In the genomic region with DNA sequence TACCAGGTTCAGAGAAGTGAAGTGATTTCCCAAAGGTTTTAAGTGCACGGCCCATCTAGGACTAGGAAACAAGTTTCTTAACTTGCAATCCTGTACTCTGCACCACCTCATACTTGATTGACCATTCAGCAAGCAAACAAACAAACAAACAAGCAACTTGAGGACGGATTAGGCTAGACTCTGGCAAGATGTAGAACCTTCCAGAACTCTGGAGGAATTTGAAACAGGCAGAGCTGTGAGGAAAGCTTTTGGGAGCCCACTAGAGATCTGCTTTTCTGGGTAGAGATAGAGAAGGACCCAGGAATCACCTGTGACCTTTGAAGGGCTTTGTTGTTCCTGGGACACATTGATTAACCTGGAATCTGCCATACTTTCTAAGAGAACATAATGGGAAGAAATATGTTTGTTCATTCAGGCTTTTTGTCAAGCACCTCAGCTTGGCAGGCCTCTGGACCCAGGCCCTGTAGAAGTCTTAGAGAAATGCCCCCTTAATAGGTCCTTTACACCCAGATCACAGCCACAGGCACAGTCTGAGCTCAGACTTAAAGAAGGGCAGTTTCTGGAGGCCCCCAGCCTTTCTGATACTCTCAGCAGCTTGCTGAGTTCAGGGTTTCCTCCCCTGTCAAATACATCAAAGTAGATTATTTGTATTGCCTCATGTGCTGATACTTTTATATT, we compare ENCODE assay signal across 8 cellular contexts. TPM values are rescaled to one million over a fixed set of nuclear protein-coding genes. Genes with fewer than 3 reads are reported as not detected.
DNase-seq lines count a peak whose midpoint lies in the region.

No MANE protein-coding gene starts in this region.

- H3K4me2 ChIP-seq in Karpas-422 (ENCODE audit: low read depth, low read length, poor library complexity, severe bottlenecking), result peak overlapping the region; percentile 94

- H3K27me3 ChIP-seq in CD8-positive, alpha-beta memory T cell (ENCODE audit: insufficient read depth, low read length, poor library complexity, severe bottlenecking), result no peaks in the 10 kb centered on the region
- H3K27me3 ChIP-seq in Karpas-422 (ENCODE audit: low read length) (no peaks in the 10 kb centered on the region), duodenal mucosa (ENCODE audit: control insufficient read depth in 1 of 2, insufficient read depth in 2 of 2, low read length in 2 of 2) (no peaks in the 10 kb centered on the region), neuron (ENCODE audit: insufficient read depth, low read length) (no peaks in the 10 kb centered on the region)

- no peaks in the 10 kb centered on the region for H3K27me3 Mint-ChIP-seq in CD8-positive, alpha-beta memory T cell

- H3K27ac Mint-ChIP-seq in CD8-positive, alpha-beta memory T cell, result peak overlapping the region; percentile 94 to 100 (median 99)

- no peak for DNase-seq in CD8-positive, alpha-beta memory T cell
- DNase-seq in Karpas-422 (peak; percentile 51), NCI-H1048 (lab: John Stamatoyannopoulos, UW) (no peak), GM19238 (ENCODE audit: insufficient read length, low spot score) (no peak), epidermal melanocyte (ENCODE audit: insufficient read length, low spot score) (no peak), activated gamma-delta T cell (lab: John Stamatoyannopoulos, UW) (no peak)

- H4K20me1 ChIP-seq in Karpas-422 (ENCODE audit: insufficient read depth, low read depth, low read length), result no peaks in the 10 kb centered on the region

- peaks cover 25% of the 10 kb centered on the region for H3K4me1 ChIP-seq in CD8-positive, alpha-beta memory T cell (ENCODE audit: insufficient read depth, low read length)
- H3K4me1 ChIP-seq in Karpas-422 (ENCODE audit: low read length), result peaks cover 47% of the 10 kb centered on the region
- H3K4me1 ChIP-seq in duodenal mucosa (ENCODE audit: control insufficient read depth in 1 of 2, insufficient read depth in 2 of 2, low read length in 2 of 2), result peaks cover 17 to 21% of the 10 kb centered on the region in 2 donors
- H3K4me1 ChIP-seq in neuron (ENCODE audit: insufficient read depth, low read length), result peaks cover 20% of the 10 kb centered on the region

- H3K9me3 ChIP-seq in CD8-positive, alpha-beta memory T cell (ENCODE audit: low read length), result no peaks in the 10 kb centered on the region
- H3K9me3 ChIP-seq in Karpas-422 (ENCODE audit: low read length) (no peaks in the 10 kb centered on the region), duodenal mucosa (ENCODE audit: control insufficient read depth in 1 of 2, low read length in 2 of 2) (no peaks in the 10 kb centered on the region), neuron (ENCODE audit: low read length) (no peaks in the 10 kb centered on the region)

- H3K9ac ChIP-seq in Karpas-422 (ENCODE audit: low read length) (peak overlapping the region; percentile 92), duodenal mucosa (ENCODE audit: low read depth in 1 of 2, low read length in 2 of 2) (peak overlapping the region; percentile 67 to 78)

- peak overlapping the region; percentile 95 for H3K27ac ChIP-seq in CD8-positive, alpha-beta memory T cell (ENCODE audit: low read depth, low read length)
- H3K27ac ChIP-seq in Karpas-422 (ENCODE audit: low read length) (peak overlapping the region; percentile 91), duodenal mucosa (ENCODE audit: low read depth, low read length) (peak overlapping the region; percentile 73)

- H3K9me2 ChIP-seq in Karpas-422 (replicated peaks; ENCODE audit: insufficient read depth, low read length), result no peaks in the 10 kb centered on the region

- POLR2A ChIA-PET in CD8-positive, alpha-beta memory T cell (lab: Charles Lee), result interaction anchor here (0.9 to 2.1 kb wide), 3 partner anchors 12 to 92 kb away, joined by 3 to 17 read pairs (median 5); a partner anchor contains a TSS

- H3K4me3 ChIP-seq in CD8-positive, alpha-beta memory T cell (ENCODE audit: low read length), result peak overlapping the region; percentile 95
- H3K4me3 ChIP-seq in Karpas-422 (ENCODE audit: low read length) (peak overlapping the region; percentile 77), duodenal mucosa (ENCODE audit: low read depth in 1 of 2, low read length in 2 of 2) (peak overlapping the region; percentile 90 to 97), neuron (ENCODE audit: low read length) (peak overlapping the region; percentile 59)

- CTCF ChIA-PET in CD8-positive, alpha-beta memory T cell (lab: Charles Lee), result interaction anchor here (1.0 to 1.9 kb wide), 5 partner anchors 14 to 144 kb away, joined by 3 to 5 read pairs (median 4); a partner anchor contains a TSS

- peak overlapping the region; percentile 90 to 98 (median 95) for H3K4me3 Mint-ChIP-seq in CD8-positive, alpha-beta memory T cell

- H3K9me3 Mint-ChIP-seq in CD8-positive, alpha-beta memory T cell, result peaks cover 0 to 1% (median 0%) of the 10 kb centered on the region in 5 donors

- peaks cover 35 to 58% (median 46%) of the 10 kb centered on the region in 3 donors for H3K4me1 Mint-ChIP-seq in CD8-positive, alpha-beta memory T cell

- peaks cover 58% of the 10 kb centered on the region for H3K79me2 ChIP-seq in Karpas-422 (ENCODE audit: low read length)

- H3K36me3 Mint-ChIP-seq in CD8-positive, alpha-beta memory T cell, result peaks cover 0 to 12% (median 2%) of the 10 kb centered on the region in 3 donors

- H3K36me3 ChIP-seq in CD8-positive, alpha-beta memory T cell (ENCODE audit: insufficient read depth, low read length), result no peaks in the 10 kb centered on the region
- H3K36me3 ChIP-seq in Karpas-422 (ENCODE audit: insufficient read depth, low read length) (no peaks in the 10 kb centered on the region), duodenal mucosa (ENCODE audit: control insufficient read depth in 1 of 2, insufficient read depth in 2 of 2, low read length in 2 of 2) (no peaks in the 10 kb centered on the region), neuron (ENCODE audit: insufficient read depth, low read length) (no peaks in the 10 kb centered on the region)

- peak overlapping the region; percentile 44; the same call in 1 of the 2 replicates for H2AFZ ChIP-seq in Karpas-422 (ENCODE audit: low read length)
- H2AFZ ChIP-seq in neuron (ENCODE audit: low read depth, low read length), result peak overlapping the region; percentile 62

RNA-seq across cellular contexts. Expression of a gene that starts 0.8 kb away (rescaled TPM):
- 10 to 100 TPM; 57.3 to 58.8 TPM for total RNA-seq in CD8-positive, alpha-beta memory T cell
- polyA plus RNA-seq in CD8-positive, alpha-beta memory T cell, result 13.4 TPM
- total RNA-seq in Karpas-422 (2014; rRNA removed; shearing (Covaris generic); ENCODE audit: low replicate concordance), result 20.1 and 44.5 TPM in 2 replicates

RNA-seq across cellular contexts. Expression of a gene that starts 12.5 kb away (rescaled TPM):
- total RNA-seq in CD8-positive, alpha-beta memory T cell, result 10 to 100 TPM; 39.9 to 40.2 TPM
- 5.4 TPM for polyA plus RNA-seq in CD8-positive, alpha-beta memory T cell
- 71.4 and 96.7 TPM in 2 replicates for total RNA-seq in Karpas-422 (2014; rRNA removed; shearing (Covaris generic); ENCODE audit: low replicate concordance)

RNA-seq across cellular contexts. Expression of a gene that starts 50.6 kb away (rescaled TPM):
- total RNA-seq in CD8-positive, alpha-beta memory T cell, result 10 to 100 TPM; 32.5 to 38.1 TPM
- polyA plus RNA-seq in CD8-positive, alpha-beta memory T cell, result 81.8 TPM
- 22.2 and 42.7 TPM in 2 replicates for total RNA-seq in Karpas-422 (2014; rRNA removed; shearing (Covaris generic); ENCODE audit: low replicate concordance)
